In the genomic region with DNA sequence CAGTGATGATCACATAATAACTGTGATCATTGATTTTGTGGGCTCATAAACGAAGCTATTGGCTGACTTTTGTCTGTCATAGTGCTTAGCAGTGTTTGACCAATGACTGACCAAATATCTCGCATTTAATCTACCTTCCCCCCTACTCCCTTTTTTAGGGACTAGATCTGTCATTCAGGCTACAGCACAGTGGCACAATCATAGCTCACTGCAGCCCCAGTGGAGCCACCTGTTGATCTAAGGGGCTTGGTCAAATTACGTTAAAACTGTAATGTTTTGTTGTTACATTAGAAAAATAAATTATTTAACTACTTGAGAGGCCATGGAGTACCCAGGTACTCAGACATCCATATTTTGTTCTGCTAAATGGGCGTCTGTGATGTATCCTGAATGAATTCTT, we compare ENCODE assay signal across 8 cellular contexts. TPM values are rescaled to one million over a fixed set of nuclear protein-coding genes. Genes with fewer than 3 reads are reported as not detected.
DNase-seq lines count a peak whose midpoint lies in the region; ATAC-seq, FAIRE-seq and TF ChIP-seq lines count a peak whose summit lies in the region.

No MANE protein-coding gene starts in this region.

- no peaks in the 10 kb centered on the region for H3K9me3 ChIP-seq in DOHH2 (ENCODE audit: control insufficient read depth, insufficient read depth, low read length)
- no peaks in the 10 kb centered on the region for H3K9me3 ChIP-seq in neuron (ENCODE audit: low read length)

- 0 out of 2 replicates have a peak, but pooled peaks cover 8% of the 10 kb centered on the region for H3F3A ChIP-seq in DOHH2 (ENCODE audit: control insufficient read depth, insufficient read depth)

- H2AFZ ChIP-seq in neuron (ENCODE audit: low read depth, low read length) = no peak overlapping the region

- H3K4me3 ChIP-seq in DOHH2 (ENCODE audit: low read length) (peak overlapping the region; percentile 97), neuron (ENCODE audit: low read length) (peak overlapping the region; percentile 60)

- H3K27ac ChIP-seq in DOHH2 (ENCODE audit: low read depth, low read length) = peak overlapping the region; percentile 90

- H3K9me2 ChIP-seq in DOHH2 (replicated peaks; ENCODE audit: control insufficient read depth, low read length) = no peaks in the 10 kb centered on the region

- H3K4me2 ChIP-seq in DOHH2 (ENCODE audit: low read length) = peak overlapping the region; percentile 90

- H3K36me3 ChIP-seq in DOHH2 (ENCODE audit: control insufficient read depth, low read length) (no peaks in the 10 kb centered on the region), neuron (ENCODE audit: insufficient read depth, low read length) (no peaks in the 10 kb centered on the region)

- H3K4me1 ChIP-seq in DOHH2 (ENCODE audit: control insufficient read depth, low read length) (peaks cover 13% of the 10 kb centered on the region), neuron (ENCODE audit: insufficient read depth, low read length) (no peaks in the 10 kb centered on the region)

- ATAC-seq in left lobe of liver (no peak), GM18520 (IDR thresholded peaks at IDR 0.05; ENCODE audit: unreplicated experiment) (no peak), HG02840 (IDR thresholded peaks at IDR 0.05; ENCODE audit: low FRiP score, unreplicated experiment) (no peak)

- peak; percentile 54 for DNase-seq in NAMALWA (ENCODE audit: low spot score)
- DNase-seq in left lobe of liver (ENCODE audit: low spot score) = no peak
- DNase-seq in NCI-H2029 (lab: John Stamatoyannopoulos, UW) = no peak

- H4K20me1 ChIP-seq in DOHH2 (ENCODE audit: control insufficient read depth, insufficient read depth, low read depth, low read length) = no peaks in the 10 kb centered on the region

- peaks cover 48% of the 10 kb centered on the region for H3K79me2 ChIP-seq in DOHH2 (ENCODE audit: control insufficient read depth, low read length)

- peak; percentile 22 for TF ChIP-seq CTCF in DOHH2 (IDR thresholded peaks at IDR 0.05; ENCODE audit: low read depth, low read length, poor library complexity, severe bottlenecking)

- FAIRE-seq in colon (lab: Jason Lieb, UNC) = peak; percentile 28

- H3K27me3 ChIP-seq in DOHH2 (ENCODE audit: control insufficient read depth, low read length) (no peaks in the 10 kb centered on the region), neuron (ENCODE audit: insufficient read depth, low read length) (no peaks in the 10 kb centered on the region)

RNA-seq across cellular contexts. Expression of a gene that starts 1.5 kb away (rescaled TPM):
- total RNA-seq in left lobe of liver = 26.9 TPM

RNA-seq across cellular contexts. Expression of a gene that starts 5.7 kb away (rescaled TPM):
- 22.6 TPM for total RNA-seq in left lobe of liver

RNA-seq across cellular contexts. Expression of a gene that starts 42.7 kb away (rescaled TPM):
- total RNA-seq in left lobe of liver = 8.3 TPM

RNA-seq across cellular contexts. Expression of a gene that starts 42.7 kb away (rescaled TPM):
- total RNA-seq in left lobe of liver = 15.2 TPM

RNA-seq across cellular contexts. Expression of a gene that starts 43.1 kb away (rescaled TPM):
- total RNA-seq in left lobe of liver = 9.5 TPM
